Comparison of ENCODE assay signal across 8 cellular contexts in the genomic region with DNA sequence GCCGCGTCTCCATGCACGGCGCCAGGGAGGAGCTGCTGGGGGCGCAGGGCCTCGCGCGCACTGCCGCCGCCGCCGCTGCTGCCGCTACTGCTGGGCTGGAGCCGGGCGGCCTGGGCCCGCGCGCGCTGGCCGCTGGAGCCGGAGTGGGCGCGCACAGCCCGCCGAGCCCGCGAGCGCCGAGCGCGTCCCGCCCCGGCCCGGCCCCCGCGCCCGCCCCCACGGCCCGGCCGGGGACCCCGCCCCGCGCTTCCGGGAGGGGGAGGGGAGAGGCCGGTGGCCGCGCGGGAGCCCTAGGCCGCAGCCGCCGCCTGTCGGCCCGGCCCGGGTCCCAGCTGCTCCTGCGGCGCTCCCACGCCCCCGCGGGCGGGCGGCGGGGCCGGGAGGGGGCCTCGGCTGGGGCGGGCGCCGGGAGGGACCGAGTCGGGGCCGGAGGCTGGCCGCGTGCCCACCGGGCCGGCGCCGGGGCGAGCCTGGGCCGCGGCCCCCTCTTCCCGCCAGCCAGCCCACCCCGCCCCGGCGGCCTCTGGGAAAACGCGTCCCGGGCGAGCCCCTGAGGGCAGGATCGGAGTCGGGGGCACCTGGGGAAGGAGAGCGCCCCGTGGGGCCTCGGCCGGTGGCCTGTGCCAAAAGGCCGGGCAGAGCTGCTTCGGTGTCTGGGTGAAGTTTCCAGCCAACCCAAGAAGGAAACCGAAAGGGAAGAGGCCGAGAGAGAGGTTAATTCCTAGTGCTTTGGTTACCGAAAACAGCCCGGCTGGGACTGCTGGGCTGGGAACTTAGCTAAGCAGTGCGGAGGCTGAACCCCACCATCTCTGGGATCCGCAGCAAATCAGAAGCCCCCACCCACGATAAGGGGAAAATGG. TPM values are rescaled to one million over a fixed set of nuclear protein-coding genes. Genes with fewer than 3 reads are reported as not detected.
DNase-seq lines count a peak whose midpoint lies in the region; ATAC-seq and TF ChIP-seq lines count a peak whose summit lies in the region.

A gene (minus strand): TSS at position 145 of the 860 bp plus-strand sequence. CDS start 321 bp downstream, outside the sequence.

- H3K27me3 Mint-ChIP-seq in endothelial cell (ENCODE audit: unreplicated experiment) (peaks cover 16% of the 10 kb centered on the region), mesothelial cell of epicardium (ENCODE audit: low read depth) (no peaks in the 10 kb centered on the region)
- H3K27me3 Mint-ChIP-seq in stimulated activated naive B cell treated with anti-CD40 and anti-IgM and Interleukin-4, amounts not matched to agents 10 μg/mL and 1 μg/mL and 100 μg/mL, for 72 hours = no peaks in the 10 kb centered on the region

- H3K27ac Mint-ChIP-seq in endothelial cell (ENCODE audit: unreplicated experiment) = peak within 1 kb of the TSS; percentile 96
- peak within 1 kb of the TSS; percentile 99 for H3K27ac Mint-ChIP-seq in mesothelial cell of epicardium
- peak within 1 kb of the TSS; percentile 96 for H3K27ac Mint-ChIP-seq in stimulated activated naive B cell treated with anti-CD40 and anti-IgM and Interleukin-4, amounts not matched to agents 10 μg/mL and 1 μg/mL and 100 μg/mL, for 72 hours

- H3K9me3 Mint-ChIP-seq in endothelial cell (ENCODE audit: unreplicated experiment) (no peaks in the 10 kb centered on the region), mesothelial cell of epicardium (no peaks in the 10 kb centered on the region)
- H3K9me3 Mint-ChIP-seq in stimulated activated naive B cell treated with anti-CD40 and anti-IgM and Interleukin-4, amounts not matched to agents 10 μg/mL and 1 μg/mL and 100 μg/mL, for 72 hours = no peaks in the 10 kb centered on the region

- H3K4me1 Mint-ChIP-seq in endothelial cell (ENCODE audit: unreplicated experiment) (peaks cover 51% of the 10 kb centered on the region), mesothelial cell of epicardium (peaks cover 69% of the 10 kb centered on the region)
- H3K4me1 Mint-ChIP-seq in stimulated activated naive B cell treated with anti-CD40 and anti-IgM and Interleukin-4, amounts not matched to agents 10 μg/mL and 1 μg/mL and 100 μg/mL, for 72 hours = peaks cover 24 to 39% of the 10 kb centered on the region in 2 donors

- H3K36me3 Mint-ChIP-seq in endothelial cell (ENCODE audit: low read depth, unreplicated experiment) (peaks cover 5% of the 10 kb centered on the region), mesothelial cell of epicardium (no peaks in the 10 kb centered on the region)
- peaks cover 6 to 17% of the 10 kb centered on the region in 2 donors for H3K36me3 Mint-ChIP-seq in stimulated activated naive B cell treated with anti-CD40 and anti-IgM and Interleukin-4, amounts not matched to agents 10 μg/mL and 1 μg/mL and 100 μg/mL, for 72 hours

- DNase-seq in AML-193 (lab: John Stamatoyannopoulos, UW) = peak; percentile 58 to 62
- DNase-seq in NCI-H82 (lab: John Stamatoyannopoulos, UW) = peak; percentile 81
- peak; percentile 46 for DNase-seq in activated T-cell treated with anti-CD3 and anti-CD28 coated beads for 1 hour (ENCODE audit: low read depth)
- peak; percentile 87 for DNase-seq in endothelial cell (ENCODE audit: low spot score)
- peak; percentile 51 to 64 for DNase-seq in mesothelial cell of epicardium (ENCODE audit: low spot score in 2 of 2, unreplicated experiment in 2 of 2)
- DNase-seq in stimulated activated naive B cell treated with anti-CD40 and anti-IgM and Interleukin-4, amounts not matched to agents 10 μg/mL and 1 μg/mL and 100 μg/mL, for 72 hours = peak; percentile 59

- peak within 1 kb of the TSS; percentile 99 for H3K4me3 Mint-ChIP-seq in endothelial cell (ENCODE audit: unreplicated experiment)
- H3K4me3 Mint-ChIP-seq in mesothelial cell of epicardium = peak within 1 kb of the TSS; percentile 82
- H3K4me3 Mint-ChIP-seq in stimulated activated naive B cell treated with anti-CD40 and anti-IgM and Interleukin-4, amounts not matched to agents 10 μg/mL and 1 μg/mL and 100 μg/mL, for 72 hours = peak within 1 kb of the TSS; percentile 91 to 92

- peak; percentile 47 for ATAC-seq in GM18861 (IDR thresholded peaks at IDR 0.05; ENCODE audit: unreplicated experiment)
- peak; percentile 72 for ATAC-seq in HG03045 (IDR thresholded peaks at IDR 0.05; ENCODE audit: unreplicated experiment)
- ATAC-seq in stimulated activated naive B cell treated with anti-CD40 and anti-IgM and Interleukin-4, amounts not matched to agents 10 μg/mL and 1 μg/mL and 100 μg/mL, for 72 hours (replicated peaks) = peak; percentile 75 to 80

- TF ChIP-seq CTCF in endothelial cell (IDR thresholded peaks at IDR 0.05; ENCODE audit: unreplicated experiment) (no peak), mesothelial cell of epicardium (IDR thresholded peaks at IDR 0.05; ENCODE audit: unreplicated experiment) (no peak)

RNA-seq across cellular contexts. Expression of the gene that starts here (rescaled TPM):
- 92.3 TPM for total RNA-seq in endothelial cell (ENCODE audit: unreplicated experiment)
- 85.4 to 92.1 TPM (median 88.4 TPM) in 3 replicates for total RNA-seq in mesothelial cell of epicardium

Comparison
In these comparisons a context has a peak if more than half of its experiments do, and no peak if none do; other contexts are left out.
1. Peak in every context shown above with its lines: DNase-seq and ATAC-seq.